Comparison of ENCODE assay signal across 26 cellular contexts in the genomic region with DNA sequence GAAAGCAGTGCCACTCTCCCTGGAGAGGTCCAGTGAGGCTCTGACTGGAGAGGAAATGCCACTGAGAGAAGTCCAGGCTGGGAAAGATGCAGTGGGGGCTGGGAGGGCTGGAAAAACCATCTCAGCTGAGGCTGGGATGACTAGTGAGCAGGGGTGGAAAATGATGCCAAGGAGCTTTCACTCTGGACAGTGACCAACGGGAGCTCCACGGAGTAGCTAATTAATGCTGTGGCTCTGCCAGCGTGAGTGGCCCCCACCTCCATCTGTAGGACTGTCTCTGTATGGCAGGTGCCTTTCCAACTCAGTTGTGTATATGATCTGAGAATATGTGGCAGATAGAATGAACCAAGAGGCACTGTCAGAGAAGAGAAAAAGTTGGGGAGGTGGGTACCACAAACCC.
"Had no signal": no experiment of that assay in that cellular context is flagged by ENCODE, and none has a peak within 500 bp of the region (broad histone marks: within the 10 kb centered on the region; RNA-seq: fewer than 3 reads in every experiment).

No MANE protein-coding gene starts in this region.

- H3K4me1 Mint-ChIP-seq: activated CD4-positive, alpha-beta memory T cell treated with anti-CD3 and anti-CD28 coated beads, Interleukin-2, amount 10 ng/mL, durations not matched to agents 7 days and 5 days; activated CD4-positive, alpha-beta T cell treated with anti-CD3 and anti-CD28 coated beads for 36 hours; activated CD4-positive, alpha-beta T cell treated with anti-CD3 and anti-CD28 coated beads, Interleukin-2, amount 10 ng/mL, durations not matched to agents 24 days and 14 days; activated T-helper 17 cell treated with anti-CD3 and anti-CD28 coated beads, Interleukin-2, amount 50 U/mL, for 72 hours; endodermal cell; T-helper 17 cell had no signal

- H3K27ac ChIP-seq: brain microvascular endothelial cell, coronary artery had no signal

- H3K4me3 Mint-ChIP-seq: activated CD4-positive, alpha-beta memory T cell treated with anti-CD3 and anti-CD28 coated beads, Interleukin-2, amount 10 ng/mL, durations not matched to agents 7 days and 5 days; activated CD4-positive, alpha-beta T cell treated with anti-CD3 and anti-CD28 coated beads for 36 hours; activated CD4-positive, alpha-beta T cell treated with anti-CD3 and anti-CD28 coated beads, Interleukin-2, amount 10 ng/mL, durations not matched to agents 24 days and 14 days; activated naive CD8-positive, alpha-beta T cell; activated T-cell treated with anti-CD3 and anti-CD28 coated beads, Interleukin-2, amount 50 U/mL, for 24 hours; activated T-helper 17 cell treated with anti-CD3 and anti-CD28 coated beads, Interleukin-2, amount 50 U/mL, for 72 hours; dendritic cell treated with granulocyte-macrophage colony-stimulating factor and Interleukin-4, amounts not matched to agents 40 ng/mL and 50 ng/mL, for 4 days; endodermal cell; T-helper 17 cell; T-helper 2 cell treated with Interferon-gamma antibody and Interleukin-4, amounts not matched to agents 5 μg/mL and 100 μg/mL, for 36 hours had no signal

- H3K36me3 Mint-ChIP-seq: activated naive CD8-positive, alpha-beta T cell had no signal

- DNase-seq: activated CD4-positive, alpha-beta memory T cell treated with anti-CD3 and anti-CD28 coated beads, Interleukin-2, amount 10 ng/mL, durations not matched to agents 7 days and 5 days; activated CD4-positive, alpha-beta T cell treated with anti-CD3 and anti-CD28 coated beads for 36 hours; activated CD4-positive, alpha-beta T cell treated with anti-CD3 and anti-CD28 coated beads, Interleukin-2, amount 10 ng/mL, durations not matched to agents 24 days and 14 days; activated CD4-positive, alpha-beta T cell treated with anti-CD3 and anti-CD28 coated beads, Interleukin-2, amount 50 U/mL, for 4 hours; activated CD4-positive, CD25-positive, alpha-beta regulatory T cell; activated CD4-positive, CD25-positive, alpha-beta regulatory T cell treated with anti-CD3 and anti-CD28 coated beads, Interleukin-2, amount 50 U/mL, for 72 hours; activated CD8-positive, alpha-beta memory T cell treated with anti-CD3 and anti-CD28 coated beads, Interleukin-2, amount 50 U/mL, for 48 hours; activated effector memory CD4-positive, alpha-beta T cell treated with Interleukin-2 at 50 U/mL for 16 hours; activated gamma-delta T cell treated with Interleukin-2 at 50 U/mL for 16 hours; activated naive CD4-positive, alpha-beta T cell treated with anti-CD3 and anti-CD28 coated beads, Interleukin-2, amount 50 U/mL, for 16 hours; activated naive CD4-positive, alpha-beta T cell treated with Interleukin-2 at 50 U/mL for 16 hours; activated T-cell treated with anti-CD3 and anti-CD28 coated beads for 4 hours; activated T-cell treated with anti-CD3 and anti-CD28 coated beads, Interleukin-2, amount 50 U/mL, for 24 hours; amniotic stem cell; brain microvascular endothelial cell; effector memory CD4-positive, alpha-beta T cell; endodermal cell; foreskin fibroblast; T-helper 17 cell; T1000 had no signal

- H3K27ac Mint-ChIP-seq: activated CD4-positive, alpha-beta memory T cell treated with anti-CD3 and anti-CD28 coated beads, Interleukin-2, amount 10 ng/mL, durations not matched to agents 7 days and 5 days; activated CD4-positive, alpha-beta T cell treated with anti-CD3 and anti-CD28 coated beads for 36 hours; activated CD4-positive, alpha-beta T cell treated with anti-CD3 and anti-CD28 coated beads, Interleukin-2, amount 10 ng/mL, durations not matched to agents 24 days and 14 days; activated naive CD8-positive, alpha-beta T cell; activated T-cell treated with anti-CD3 and anti-CD28 coated beads, Interleukin-2, amount 50 U/mL, for 24 hours; activated T-helper 17 cell treated with anti-CD3 and anti-CD28 coated beads, Interleukin-2, amount 50 U/mL, for 72 hours; dendritic cell treated with granulocyte-macrophage colony-stimulating factor and Interleukin-4, amounts not matched to agents 40 ng/mL and 50 ng/mL, for 4 days; endodermal cell; T-helper 17 cell; T-helper 2 cell treated with Interferon-gamma antibody and Interleukin-4, amounts not matched to agents 5 μg/mL and 100 μg/mL, for 36 hours had no signal

- ATAC-seq: activated CD4-positive, alpha-beta T cell treated with anti-CD3 and anti-CD28 coated beads for 36 hours; activated T-helper 17 cell treated with anti-CD3 and anti-CD28 coated beads, Interleukin-2, amount 50 U/mL, for 72 hours; esophagus mucosa; T-helper 17 cell had no signal

- H3K27me3 Mint-ChIP-seq: activated naive CD8-positive, alpha-beta T cell had no signal

- H3K9me3 Mint-ChIP-seq: activated CD4-positive, alpha-beta memory T cell treated with anti-CD3 and anti-CD28 coated beads, Interleukin-2, amount 10 ng/mL, durations not matched to agents 7 days and 5 days; activated CD4-positive, alpha-beta T cell treated with anti-CD3 and anti-CD28 coated beads, Interleukin-2, amount 10 ng/mL, durations not matched to agents 24 days and 14 days; activated T-cell treated with anti-CD3 and anti-CD28 coated beads, Interleukin-2, amount 50 U/mL, for 24 hours; activated T-helper 17 cell treated with anti-CD3 and anti-CD28 coated beads, Interleukin-2, amount 50 U/mL, for 72 hours; dendritic cell treated with granulocyte-macrophage colony-stimulating factor and Interleukin-4, amounts not matched to agents 40 ng/mL and 50 ng/mL, for 4 days; endodermal cell; T-helper 2 cell treated with Interferon-gamma antibody and Interleukin-4, amounts not matched to agents 5 μg/mL and 100 μg/mL, for 36 hours had no signal
